ENCODE assay signal across 8 cellular contexts in genomic region chr1:204408074-204408507, GRCh38. TPM values are rescaled to one million over a fixed set of nuclear protein-coding genes. Genes with fewer than 3 reads are reported as not detected.
DNase-seq lines count a peak whose midpoint lies in the region; ATAC-seq, FAIRE-seq and TF ChIP-seq lines count a peak whose summit lies in the region.

No MANE protein-coding gene starts in this region.

- no peaks in the 10 kb centered on the region for H3K27me3 ChIP-seq in OCI-LY3 (ENCODE audit: low read depth, low read length)
- H3K27me3 ChIP-seq in small intestine (ENCODE audit: control insufficient read depth in 2 of 2, insufficient read depth in 2 of 2, low read length in 2 of 2), result no peaks in the 10 kb centered on the region

- H3K27ac ChIP-seq in OCI-LY3 (ENCODE audit: low read length) (no peak overlapping the region), small intestine (ENCODE audit: low read depth in 1 of 2, low read length in 1 of 2) (no peak overlapping the region)

- FAIRE-seq in small intestine (lab: Jason Lieb, UNC), result no peak

- WGBS in small intestine, 3 donors, result 0 to 2% (median 0%) methylated on average over 2 of the region's 2 CpGs

- peak in 4 of 6 experiments; percentile 13 to 39 (median 28) for DNase-seq in stimulated activated naive CD4-positive, alpha-beta T cell (lab: John Stamatoyannopoulos, UW)
- no peak for DNase-seq in stimulated activated naive CD4-positive, alpha-beta T cell treated with Interleukin-2 at 50 U/mL for 16 hours (lab: John Stamatoyannopoulos, UW)
- no peak for DNase-seq in immature natural killer cell
- DNase-seq in small intestine, result peak; percentile 63

- H3K27me3 Mint-ChIP-seq in brain, result peaks cover 28% of the 10 kb centered on the region
- peaks cover 13 to 15% (median 14%) of the 10 kb centered on the region in 3 donors for H3K27me3 Mint-ChIP-seq in immature natural killer cell (ENCODE audit: low read depth in 3 of 3)

- H2AFZ ChIP-seq in OCI-LY3 (ENCODE audit: low read depth, low read length), result no peak overlapping the region

- H3K9ac ChIP-seq in OCI-LY3 (ENCODE audit: low read length), result peak overlapping the region; percentile 90

- peaks cover 57% of the 10 kb centered on the region for H4K20me1 ChIP-seq in OCI-LY3 (ENCODE audit: insufficient read depth, low read length)

- no peaks in the 10 kb centered on the region for H3K9me3 Mint-ChIP-seq in brain
- H3K9me3 Mint-ChIP-seq in immature natural killer cell, result no peaks in the 10 kb centered on the region

- peak overlapping the region; percentile 86 for H3K4me2 ChIP-seq in OCI-LY3 (ENCODE audit: low read length)

- peaks cover 16% of the 10 kb centered on the region for H3K4me1 ChIP-seq in OCI-LY3 (ENCODE audit: low read length)
- peaks cover 0 to 5% of the 10 kb centered on the region in 2 donors for H3K4me1 ChIP-seq in small intestine (ENCODE audit: control insufficient read depth in 2 of 2, insufficient read depth in 1 of 2, low read depth in 1 of 2, low read length in 1 of 2)

- peaks cover 62% of the 10 kb centered on the region for H3K36me3 Mint-ChIP-seq in brain
- peaks cover 0 to 20% (median 4%) of the 10 kb centered on the region in 3 donors for H3K36me3 Mint-ChIP-seq in immature natural killer cell

- H3K4me1 Mint-ChIP-seq in brain (peaks cover 47% of the 10 kb centered on the region), immature natural killer cell (peaks cover 59 to 83% of the 10 kb centered on the region in 2 donors)

- H3K27ac Mint-ChIP-seq in brain, result peak overlapping the region; percentile 79 to 100 (median 99)
- H3K27ac Mint-ChIP-seq in immature natural killer cell, result peak overlapping the region; percentile 86 to 100 (median 100)

- ATAC-seq in GM21447 (IDR thresholded peaks at IDR 0.05; ENCODE audit: unreplicated experiment) (no peak), GM21737 (IDR thresholded peaks at IDR 0.05; ENCODE audit: unreplicated experiment) (no peak)

- H3K9me3 ChIP-seq in OCI-LY3 (ENCODE audit: insufficient read depth, low read length), result no peaks in the 10 kb centered on the region
- H3K9me3 ChIP-seq in small intestine (ENCODE audit: control insufficient read depth, low read depth), result no peaks in the 10 kb centered on the region

- H3K36me3 ChIP-seq in OCI-LY3 (replicated peaks; ENCODE audit: low read depth, low read length) (peaks cover 64% of the 10 kb centered on the region), small intestine (ENCODE audit: control insufficient read depth in 2 of 2, insufficient read depth in 2 of 2, low read length in 2 of 2) (peaks cover 0 to 9% of the 10 kb centered on the region in 2 donors)

- H3K79me2 ChIP-seq in OCI-LY3 (ENCODE audit: low read length), result peaks cover 88% of the 10 kb centered on the region

- TF ChIP-seq CTCF in OCI-LY3 (IDR thresholded peaks at IDR 0.05; ENCODE audit: low read depth, low read length) (no peak), brain (conservative IDR thresholded peaks at IDR 0.05) (no peak)

- peak overlapping the region; percentile 89 to 100 (median 98) for H3K4me3 Mint-ChIP-seq in brain
- peak overlapping the region; percentile 92 to 99 (median 99) for H3K4me3 Mint-ChIP-seq in immature natural killer cell

- H3K4me3 ChIP-seq in OCI-LY3 (ENCODE audit: low read length) (peak overlapping the region; percentile 81), small intestine (ENCODE audit: low read depth in 1 of 2, low read length in 2 of 2) (peak overlapping the region; percentile 77 to 83)

RNA-seq across cellular contexts. Expression of gene PPP1R15B, which starts 3.5 kb away (rescaled TPM):
- polyA plus RNA-seq in brain (ENCODE audit: insufficient read depth, low read depth, low replicate concordance) (11.4 TPM), immature natural killer cell (10 to 100 TPM; 13.5 to 23.0 (median 17.3) TPM), small intestine (10 to 100 TPM in 1 of 3 donors, 1 to 10 TPM in 2; 9.4 to 25.6 (median 9.7) TPM)

RNA-seq across cellular contexts. Expression of gene PLEKHA6, which starts 48.4 kb away (rescaled TPM):
- polyA plus RNA-seq in brain (ENCODE audit: insufficient read depth, low read depth, low replicate concordance), result 27.8 TPM
- not detected for polyA plus RNA-seq in immature natural killer cell
- polyA plus RNA-seq in small intestine, result 10 to 100 TPM; 27.4 to 39.8 (median 36.7) TPM

Comparison
In these comparisons a context has a peak if more than half of its experiments do, and no peak if none do; other contexts are left out.
1. DNase-seq: peak in stimulated activated naive CD4-positive, alpha-beta T cell (4 of 6) and small intestine (single experiment); none in stimulated activated naive CD4-positive, alpha-beta T cell treated with Interleukin-2 at 50 U/mL for 16 hours (single experiment) and immature natural killer cell (0 of 3).
2. RNA of gene PLEKHA6, which starts 48.4 kb away (polyA plus RNA-seq): 27.4 to 39.8 TPM in small intestine and 27.8 TPM in brain (single experiment); not detected in immature natural killer cell; every median in the first group is over 10 times any median in the second.